17 cellular contexts compared by ENCODE assay signal in genomic region chr2:176658708-176659107, GRCh38.
"Had no signal": no experiment of that assay in that cellular context is flagged by ENCODE, and none has a peak within 500 bp of the region (broad histone marks: within the 10 kb centered on the region; RNA-seq: fewer than 3 reads in every experiment).

No MANE protein-coding gene starts in this region.

- H3K79me2 ChIP-seq: hepatocyte had no signal

- ATAC-seq: effector memory CD8-positive, alpha-beta T cell; foreskin keratinocyte; gastroesophageal sphincter; heart left ventricle; left cardiac atrium; left lung; left ventricle myocardium superior; lower lobe of right lung; mucosa of descending colon had no signal

- H3K27ac ChIP-seq: colonic mucosa, esophagus muscularis mucosa, foreskin keratinocyte, gastroesophageal sphincter, heart left ventricle, hepatocyte, left lung, lower lobe of right lung had no signal

- H3K9me3 ChIP-seq: colonic mucosa, esophagus muscularis mucosa, gastroesophageal sphincter, heart left ventricle, left lung, lower lobe of right lung, mucosa of descending colon had no signal

- H3K4me2 ChIP-seq: hepatocyte had no signal

- H3K36me3 ChIP-seq: colonic mucosa, esophagus muscularis mucosa, gastroesophageal sphincter, heart left ventricle, left lung, lower lobe of right lung had no signal

- DNase-seq: colonic mucosa; cortex of kidney; effector CD8-positive, alpha-beta T cell; effector memory CD8-positive, alpha-beta T cell; endodermal cell; foreskin keratinocyte; heart left ventricle; left cardiac atrium; left lung; left ventricle myocardium superior; lower lobe of right lung; mesenchymal stem cell; mucosa of descending colon; naive B cell had no signal

- H3K27me3 ChIP-seq: colonic mucosa had no signal

- H2AFZ ChIP-seq: hepatocyte had no signal

- H3K4me3 ChIP-seq: colonic mucosa, esophagus muscularis mucosa, gastroesophageal sphincter, heart left ventricle, hepatocyte, left lung, lower lobe of right lung, mucosa of descending colon had no signal

- H3K4me1 ChIP-seq: colonic mucosa, left lung, lower lobe of right lung had no signal
